Comparison of ENCODE assay signal across 2 cellular contexts in genomic region chr3:106850429-106850828, GRCh38.
TF ChIP-seq lines count a peak whose summit lies in the region.

No MANE protein-coding gene starts in this region.

TF ChIP-seq in IMR-90, 13 proteins besides CTCF, POLR2A, EP300 and RAD21 (continued from another document):
- no peak for TF ChIP-seq RCOR1 (IDR thresholded peaks at IDR 0.05; ENCODE audit: insufficient replicate concordance, low read length)
- TF ChIP-seq MAFK (IDR thresholded peaks at IDR 0.05; ENCODE audit: low read depth, low read length), result no peak

TF ChIP-seq in GM12891, 5 proteins besides CTCF, POLR2A, EP300 and RAD21 (continued from another document):
- no peak for TF ChIP-seq SPI1 (IDR thresholded peaks at IDR 0.05; ENCODE audit: low read depth, low read length)
- TF ChIP-seq PAX5 (IDR thresholded peaks at IDR 0.05; ENCODE audit: insufficient read depth, low read length, severe bottlenecking), result no peak
- no peak for TF ChIP-seq POLR2AphosphoS5 (IDR thresholded peaks at IDR 0.05; ENCODE audit: low read depth, low read length)
- no peak for TF ChIP-seq TAF1 (IDR thresholded peaks at IDR 0.05; ENCODE audit: low read depth, low read length)
